Comparison of ENCODE assay signal across 20 cellular contexts in genomic region chr1:59556802-59557548, GRCh38.
DNase-seq lines count a peak whose midpoint lies in the region; ATAC-seq, FAIRE-seq and TF ChIP-seq lines count a peak whose summit lies in the region.
"Had no signal": no experiment of that assay in that cellular context is flagged by ENCODE, and none has a peak within 500 bp of the region (broad histone marks: within the 10 kb centered on the region; RNA-seq: fewer than 3 reads in every experiment).

No MANE protein-coding gene starts in this region.

- H3K27me3 ChIP-seq in HepG2 (ENCODE audit: control insufficient read depth in 1 of 2, insufficient read depth in 2 of 2, low read length in 2 of 2) (no peaks in the 10 kb centered on the region), right lobe of liver (no peaks in the 10 kb centered on the region), endodermal cell (ENCODE audit: control insufficient read depth, insufficient read depth, low read length, poor library complexity, severe bottlenecking) (no peaks in the 10 kb centered on the region), neural progenitor cell (no peaks in the 10 kb centered on the region), left ventricle myocardium inferior (ENCODE audit: low read depth) (no peaks in the 10 kb centered on the region)
- H3K27me3 ChIP-seq: stomach, tibial nerve had no signal

- H3K27ac ChIP-seq in HepG2 (ENCODE audit: extremely low read length, insufficient read depth, low read length), result peak overlapping the region; percentile 74
- no peak overlapping the region for H3K27ac ChIP-seq in right lobe of liver
- no peak overlapping the region for H3K27ac ChIP-seq in endodermal cell (ENCODE audit: low read depth, low read length)
- peak overlapping the region; percentile 62 for H3K27ac ChIP-seq in neural progenitor cell
- H3K27ac ChIP-seq in left ventricle myocardium inferior (replicated peaks), result no peak overlapping the region
- H3K27ac ChIP-seq: stomach, tibial nerve had no signal

- H3K9me3 Mint-ChIP-seq in endodermal cell (peaks cover 34% of the 10 kb centered on the region), neural progenitor cell (peaks cover 14% of the 10 kb centered on the region)

- H3K4me2 ChIP-seq in HepG2 (ENCODE audit: low read depth, low read length), result peak overlapping the region; percentile 36; the same call in 1 of the 2 replicates
- H3K4me2 ChIP-seq in neural progenitor cell, result no peak overlapping the region

- POLR2A ChIA-PET in HepG2 (lab: Yijun Ruan, JAX), result interaction anchor here (0.9 to 2.3 kb wide), 7 partner anchors 14 to 773 kb away, joined by 3 to 14 read pairs (median 5); partner anchors contain the start of genes FGGY and JUN

- no peak overlapping the region for H3K27ac Mint-ChIP-seq in endodermal cell
- no peak overlapping the region for H3K27ac Mint-ChIP-seq in neural progenitor cell
- H3K27ac Mint-ChIP-seq: activated CD4-positive, alpha-beta memory T cell treated with anti-CD3 and anti-CD28 coated beads, Interleukin-2, amount 10 ng/mL, durations not matched to agents 7 days and 5 days; activated naive CD8-positive, alpha-beta T cell treated with anti-CD3 and anti-CD28 coated beads, Interleukin-2, amount 10 ng/mL, durations not matched to agents 7 days and 5 days had no signal

- peaks cover 13% of the 10 kb centered on the region for H3F3A ChIP-seq in neural progenitor cell (ENCODE audit: low read depth)

- TF ChIP-seq RAD21 in HepG2 (CRISPR knock-in tag; IDR thresholded peaks at IDR 0.05), result 0 out of 2 replicates have a peak, but pooled peaks have one; percentile 8

- BruUV-seq in HepG2 (replicated peaks; lab: Mats Ljungman, UMichigan), result no TSS peak

- intact Hi-C loops in HepG2 (cut with micrococcal nuclease; ENCODE audit: unreplicated experiment), result loop anchor here (1.0 to 10.0 kb wide), 4 partner anchors 45 to 772 kb away; partner anchors contain the start of gene JUN
- intact Hi-C loops in right lobe of liver (cut with DNase I), result no loop called here
- intact Hi-C loops in left ventricle myocardium inferior (cut with micrococcal nuclease), result no loop called here

- H3K4me1 Mint-ChIP-seq in endodermal cell (peaks cover 41% of the 10 kb centered on the region), neural progenitor cell (peaks cover 42% of the 10 kb centered on the region)

- peak; percentile 96 to 99; a peak in 3 of 4 replicates for TF ChIP-seq EP300 in HepG2 (IDR thresholded peaks at IDR 0.05; ENCODE audit: low read depth in 2 of 2, low read length in 2 of 2)
- TF ChIP-seq EP300 in HepG2 (CRISPR knock-in tag; IDR thresholded peaks at IDR 0.05; ENCODE audit: borderline replicate concordance), result peak; percentile 99

- no peak overlapping the region for H3K4me3 ChIP-seq in HepG2 (replicated peaks in 1 of 3; ENCODE audit: insufficient read depth in 1 of 3, low read depth in 2 of 3, low read length in 3 of 3)
- H3K4me3 ChIP-seq in right lobe of liver, result no peak overlapping the region
- peak overlapping the region; percentile 32 for H3K4me3 ChIP-seq in endodermal cell (ENCODE audit: low read length)
- no peak overlapping the region for H3K4me3 ChIP-seq in neural progenitor cell
- H3K4me3 ChIP-seq in left ventricle myocardium inferior, result no peak overlapping the region
- H3K4me3 ChIP-seq: stomach, tibial nerve had no signal

- CTCF ChIA-PET in HepG2 (lab: Yijun Ruan, JAX; ENCODE audit: low intra/inter-chr PET ratio, low total read pairs), result no interaction called here

- no peaks in the 10 kb centered on the region; a peak in 1 of 5 replicates for H3K36me3 ChIP-seq in HepG2 (replicated peaks in 1 of 2; ENCODE audit: control insufficient read depth in 1 of 2, insufficient read depth in 2 of 2, low read length in 2 of 2)
- H3K36me3 ChIP-seq in right lobe of liver, result peaks cover 0 to 7% (median 3%) of the 10 kb centered on the region in 4 donors
- no peaks in the 10 kb centered on the region for H3K36me3 ChIP-seq in endodermal cell (ENCODE audit: control insufficient read depth, insufficient read depth, low read length)
- peaks cover 3% of the 10 kb centered on the region for H3K36me3 ChIP-seq in neural progenitor cell
- H3K36me3 ChIP-seq in left ventricle myocardium inferior, result peaks cover 19% of the 10 kb centered on the region

- peaks cover 10% of the 10 kb centered on the region; the same call in 1 of the 2 replicates for H3K9me3 ChIP-seq in HepG2 (ENCODE audit: low read length)
- no peaks in the 10 kb centered on the region for H3K9me3 ChIP-seq in right lobe of liver
- peaks cover 32% of the 10 kb centered on the region for H3K9me3 ChIP-seq in endodermal cell (ENCODE audit: control insufficient read depth, low read length)
- peaks cover 13% of the 10 kb centered on the region for H3K9me3 ChIP-seq in neural progenitor cell (ENCODE audit: low read depth)
- H3K9me3 ChIP-seq in left ventricle myocardium inferior (replicated peaks), result peaks cover 15% of the 10 kb centered on the region

- DNase-seq in HepG2 (ENCODE audit: low spot score) (peak; percentile 100), right lobe of liver (no peak), endodermal cell (no peak), neural progenitor cell (ENCODE audit: low spot score) (no peak), NCI-H69 (lab: John Stamatoyannopoulos, UW) (no peak), cortex of kidney (lab: John Stamatoyannopoulos, UW) (no peak), left ventricle myocardium inferior (no peak), 8988T (no peak)
- DNase-seq: activated CD4-positive, alpha-beta memory T cell treated with anti-CD3 and anti-CD28 coated beads, Interleukin-2, amount 10 ng/mL, durations not matched to agents 7 days and 5 days; activated CD4-positive, CD25-positive, alpha-beta regulatory T cell; activated effector memory CD4-positive, alpha-beta T cell treated with Interleukin-2 at 50 U/mL for 16 hours; activated naive CD8-positive, alpha-beta T cell treated with anti-CD3 and anti-CD28 coated beads, Interleukin-2, amount 10 ng/mL, durations not matched to agents 7 days and 5 days; COR-L47; KBM-7; left cardiac atrium; NCI-H146; NCI-H2171 treated with DMSO at 0.1 percent for 48 hours; NCI-H774; stomach had no signal

- WGBS in HepG2 (ENCODE audit: low lambda C conversion rate), result 10% methylated on average over 8 of the region's 8 CpGs
- 93% methylated on average over 8 of the region's 8 CpGs for whole genome bisulfite sequencing in right lobe of liver (ENCODE audit: insufficient coverage, low coverage, low lambda C conversion rate, missing lambda C conversion rate)
- 86 to 89% methylated on average over 3 to 8 of the region's 8 CpGs for WGBS in endodermal cell (ENCODE audit: insufficient coverage in 1 of 2, insufficient read length in 1 of 2), 2 experiments

- ATAC-seq in HepG2, result peak; percentile 95
- no peak for ATAC-seq in right lobe of liver
- ATAC-seq: left cardiac atrium had no signal

- TF ChIP-seq POLR2A in HepG2 (IDR thresholded peaks at IDR 0.05; ENCODE audit: insufficient read depth in 1 of 2, low read depth in 2 of 2, low read length in 2 of 2), result no peak
- TF ChIP-seq POLR2A in right lobe of liver (IDR thresholded peaks at IDR 0.05), result no peak

- H2AFZ ChIP-seq in HepG2 (ENCODE audit: low read length) (no peak overlapping the region), neural progenitor cell (replicated peaks) (no peak overlapping the region)

- H3K79me2 ChIP-seq in HepG2 (ENCODE audit: insufficient read depth, low read length), result no peaks in the 10 kb centered on the region
- no peaks in the 10 kb centered on the region for H3K79me2 ChIP-seq in neural progenitor cell (ENCODE audit: low read depth)

- in situ Hi-C loops in HepG2 (cut with HindIII; ENCODE audit: extremely low pct_ligation_motif_present, low pct_unique_long_range_greater_than_20kb), result loop anchor here (10.0 kb wide), 2 partner anchors 118 to 262 kb away; partner anchors contain the start of gene FGGY

- H3K36me3 Mint-ChIP-seq in endodermal cell (ENCODE audit: low read depth), result peaks cover 23% of the 10 kb centered on the region
- peaks cover 6% of the 10 kb centered on the region for H3K36me3 Mint-ChIP-seq in neural progenitor cell

- peaks cover 76% of the 10 kb centered on the region for H3K4me1 ChIP-seq in HepG2 (ENCODE audit: insufficient read depth, low read length)
- peaks cover 0 to 21% (median 4%) of the 10 kb centered on the region in 4 donors for H3K4me1 ChIP-seq in right lobe of liver
- peaks cover 5% of the 10 kb centered on the region for H3K4me1 ChIP-seq in endodermal cell (ENCODE audit: control insufficient read depth, insufficient read depth, low read length)
- peaks cover 25% of the 10 kb centered on the region for H3K4me1 ChIP-seq in neural progenitor cell
- no peaks in the 10 kb centered on the region for H3K4me1 ChIP-seq in left ventricle myocardium inferior

- H3K9ac ChIP-seq in HepG2 (ENCODE audit: insufficient read depth, low read depth, low read length) (peak overlapping the region; percentile 57), endodermal cell (ENCODE audit: extremely low read depth, low read length, poor library complexity, severe bottlenecking) (no peak overlapping the region), neural progenitor cell (no peak overlapping the region)

- peak; percentile 97 for FAIRE-seq in HepG2 (lab: Jason Lieb, UNC)

- no peak overlapping the region for H3K4me3 Mint-ChIP-seq in endodermal cell
- no peak overlapping the region for H3K4me3 Mint-ChIP-seq in neural progenitor cell
- H3K4me3 Mint-ChIP-seq: activated CD4-positive, alpha-beta memory T cell treated with anti-CD3 and anti-CD28 coated beads, Interleukin-2, amount 10 ng/mL, durations not matched to agents 7 days and 5 days; activated naive CD8-positive, alpha-beta T cell treated with anti-CD3 and anti-CD28 coated beads, Interleukin-2, amount 10 ng/mL, durations not matched to agents 7 days and 5 days had no signal

- TF ChIP-seq CTCF in HepG2 (CRISPR knock-in tag; IDR thresholded peaks at IDR 0.05) (no peak), right lobe of liver (IDR thresholded peaks at IDR 0.05) (no peak), endodermal cell (conservative IDR thresholded peaks at IDR 0.05) (no peak), neural progenitor cell (IDR thresholded peaks at IDR 0.05) (no peak), left ventricle myocardium inferior (IDR thresholded peaks at IDR 0.05; ENCODE audit: borderline replicate concordance) (no peak)

- H3K27me3 Mint-ChIP-seq in endodermal cell (ENCODE audit: insufficient read depth), result no peaks in the 10 kb centered on the region
- peaks cover 3% of the 10 kb centered on the region for H3K27me3 Mint-ChIP-seq in neural progenitor cell (ENCODE audit: insufficient read depth, low read depth)
- H3K27me3 Mint-ChIP-seq: activated CD4-positive, alpha-beta memory T cell treated with anti-CD3 and anti-CD28 coated beads, Interleukin-2, amount 10 ng/mL, durations not matched to agents 7 days and 5 days; activated naive CD8-positive, alpha-beta T cell treated with anti-CD3 and anti-CD28 coated beads, Interleukin-2, amount 10 ng/mL, durations not matched to agents 7 days and 5 days had no signal

- H4K20me1 ChIP-seq in HepG2 (ENCODE audit: insufficient read depth, low read length), result no peaks in the 10 kb centered on the region
- H4K20me1 ChIP-seq in neural progenitor cell (ENCODE audit: low read depth), result no peaks in the 10 kb centered on the region

Comparison
In these comparisons a context has a peak if more than half of its experiments do, and no peak if none do; other contexts are left out.
1. H3K27ac ChIP-seq: peak in HepG2 (single experiment) and neural progenitor cell (single experiment); none in right lobe of liver (0 of 3), endodermal cell (single experiment) and left ventricle myocardium inferior (single experiment).